8 cellular contexts compared by ENCODE assay signal in genomic region chr1:5992034-5992813, GRCh38.
DNase-seq lines count a peak whose midpoint lies in the region; ATAC-seq, FAIRE-seq and TF ChIP-seq lines count a peak whose summit lies in the region.

Gene NPHP4 (minus strand): TSS chr1:5992425. CDS start chr1:5986289, 6,136 bp downstream.

- TF ChIP-seq CTCF in D721Med (IDR thresholded peaks at IDR 0.05; ENCODE audit: insufficient read depth, missing control alignments): peak; percentile 6

- ATAC-seq in GM21515 (IDR thresholded peaks at IDR 0.05; ENCODE audit: unreplicated experiment): peak; percentile 92

- FAIRE-seq in D721Med (lab: Jason Lieb, UNC): no peak

- DNase-seq in D721Med (ENCODE audit: insufficient read length, low spot score) (peak; percentile 85), HuH-7 (ENCODE audit: low spot score) (peak; percentile 100), OCI-M1 (lab: John Stamatoyannopoulos, UW) (peak; percentile 99), activated T-cell treated with anti-CD3 and anti-CD28 coated beads for 24 hours (ENCODE audit: low read depth) (peak; percentile 100), epidermal melanocyte (ENCODE audit: insufficient read length, low spot score) (peak; percentile 100), middle frontal gyrus (ENCODE audit: extremely low spot score, low spot score) (peak; percentile 99)
- peak; percentile 98 to 99 for DNase-seq in stimulated activated CD8-positive, alpha-beta memory T cell treated with anti-CD3 and anti-CD28 coated beads, Interleukin-2, amount 100 ng/mL, for 48 hours (ENCODE audit: low read depth in 2 of 2)

Comparison
In these comparisons a context has a peak if more than half of its experiments do, and no peak if none do; other contexts are left out.
1. Peak in every context shown above with its lines: DNase-seq and ATAC-seq.